27 cellular contexts compared by ENCODE assay signal in the genomic region with DNA sequence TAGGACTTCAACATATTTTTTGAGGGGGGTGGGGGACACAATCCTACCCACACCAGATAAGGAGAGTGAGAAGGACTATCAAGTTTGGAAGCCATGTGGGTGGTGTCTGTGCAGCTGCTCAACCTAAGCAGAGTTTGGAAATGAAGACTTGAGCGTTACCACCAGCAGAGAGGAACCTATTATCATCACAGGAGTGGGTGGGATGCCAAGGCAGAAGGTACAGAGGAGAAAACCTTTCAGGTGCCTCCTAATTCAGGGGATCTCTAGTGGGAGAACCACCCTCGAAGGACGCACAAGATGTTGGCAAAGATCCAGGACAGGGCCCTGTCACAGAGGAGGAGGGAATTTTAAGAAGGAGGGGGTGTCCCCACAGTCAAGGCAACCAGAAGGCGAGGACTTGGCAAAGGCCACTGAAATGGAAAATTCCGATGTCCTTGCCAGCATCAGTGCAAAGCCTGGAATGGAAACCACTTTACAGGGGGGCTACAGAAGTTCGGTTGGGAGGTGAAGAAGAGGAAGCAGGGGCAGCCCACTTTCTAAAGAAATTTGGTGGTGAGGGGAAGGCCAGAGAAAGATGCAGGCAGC. TPM values are rescaled to one million over a fixed set of nuclear protein-coding genes. Genes with fewer than 3 reads are reported as not detected.
DNase-seq lines count a peak whose midpoint lies in the region; ATAC-seq, FAIRE-seq and TF ChIP-seq lines count a peak whose summit lies in the region.
"Had no signal": no experiment of that assay in that cellular context is flagged by ENCODE, and none has a peak within 500 bp of the region (broad histone marks: within the 10 kb centered on the region; RNA-seq: fewer than 3 reads in every experiment).

No MANE protein-coding gene starts in this region.

- H3K27me3 ChIP-seq in heart right ventricle, result peaks cover 0 to 44% (median 0%) of the 10 kb centered on the region in 7 donors
- no peaks in the 10 kb centered on the region for H3K27me3 ChIP-seq in astrocyte (ENCODE audit: insufficient read depth, low read length)
- no peaks in the 10 kb centered on the region for H3K27me3 ChIP-seq in thyroid gland

- H3K4me3 Mint-ChIP-seq in astrocyte (ENCODE audit: unreplicated experiment), result no peak overlapping the region
- H3K4me3 Mint-ChIP-seq: CD4-positive, alpha-beta memory T cell had no signal

- H3K4me2 ChIP-seq in astrocyte (ENCODE audit: low read length), result no peak overlapping the region
- H3K4me2 ChIP-seq: KMS-11 had no signal

- H3K9ac ChIP-seq in astrocyte (ENCODE audit: low read length), result no peak overlapping the region
- H3K9ac ChIP-seq: KMS-11 had no signal

- no peak for TF ChIP-seq CTCF in heart right ventricle (IDR thresholded peaks at IDR 0.05)
- TF ChIP-seq CTCF in astrocyte (IDR thresholded peaks at IDR 0.05; ENCODE audit: insufficient read depth, low read depth, low read length), result no peak
- TF ChIP-seq CTCF in thyroid gland (IDR thresholded peaks at IDR 0.05), result no peak

- ATAC-seq in left cardiac atrium, result no peak
- ATAC-seq in heart right ventricle, result no peak
- no peak for ATAC-seq in HG03439 (IDR thresholded peaks at IDR 0.05; ENCODE audit: unreplicated experiment)
- ATAC-seq in HG03571 (IDR thresholded peaks at IDR 0.05; ENCODE audit: unreplicated experiment), result no peak
- ATAC-seq: PC-3, SK-N-SH treated with all-trans-retinoic acid at 6 μM for 48 hours had no signal

- TF ChIP-seq POLR2A in thyroid gland (IDR thresholded peaks at IDR 0.05), result no peak

- DNase-seq in left cardiac atrium, result peak; percentile 22
- no peak for DNase-seq in heart right ventricle
- no peak for DNase-seq in astrocyte (ENCODE audit: low read depth)
- peak; percentile 19 to 25 for DNase-seq in thyroid gland
- no peak for DNase-seq in NCI-H1436 (lab: John Stamatoyannopoulos, UW)
- DNase-seq: AML-193; CD4-positive, alpha-beta memory T cell; COR-L47; DMS79; EL; GF-D8; HCEC 1CT; MM.1S; NCI-H1694; NCI-H2029 treated with DMSO at 0.1 percent for 48 hours; NCI-H345; NCI-H510A treated with DMSO at 0.1 percent for 48 hours; NCI-H748 treated with DMSO at 0.1 percent for 48 hours; NK-92 treated with Interleukin-12 subunit alpha and Interleukin-12 subunit beta, amount 100 ng/mL, for 24 hours; PC-3 had no signal

- H3K79me2 ChIP-seq in astrocyte (ENCODE audit: insufficient read depth, low read length), result no peaks in the 10 kb centered on the region

- no peaks in the 10 kb centered on the region for H4K20me1 ChIP-seq in astrocyte (ENCODE audit: insufficient read depth, low read length)

- peaks cover 2% of the 10 kb centered on the region for H3K36me3 Mint-ChIP-seq in astrocyte (ENCODE audit: low read depth, unreplicated experiment)
- H3K36me3 Mint-ChIP-seq: CD4-positive, alpha-beta memory T cell had no signal

- H3K27ac Mint-ChIP-seq in astrocyte (ENCODE audit: unreplicated experiment), result no peak overlapping the region
- H3K27ac Mint-ChIP-seq: CD4-positive, alpha-beta memory T cell had no signal

- H3K4me1 Mint-ChIP-seq in astrocyte (ENCODE audit: low read depth, unreplicated experiment), result no peaks in the 10 kb centered on the region
- H3K4me1 Mint-ChIP-seq: CD4-positive, alpha-beta memory T cell had no signal

- H3K4me1 ChIP-seq in heart right ventricle (no peaks in the 10 kb centered on the region), astrocyte (ENCODE audit: insufficient read depth, low read length) (no peaks in the 10 kb centered on the region), thyroid gland (no peaks in the 10 kb centered on the region)

- no peaks in the 10 kb centered on the region for H3K27me3 Mint-ChIP-seq in astrocyte (ENCODE audit: low read depth, unreplicated experiment)

- 26 to 40% methylated on average over 6 of the region's 6 CpGs for WGBS in heart right ventricle, 2 donors
- 43 to 57% methylated on average over 4 to 6 of the region's 6 CpGs for WGBS in thyroid gland, 2 donors

- no peak overlapping the region for H2AFZ ChIP-seq in astrocyte (ENCODE audit: low read depth, low read length)

- peak; percentile 37 for FAIRE-seq in astrocyte (lab: Jason Lieb, UNC)
- FAIRE-seq: A204.1, GM12891 had no signal

- H3K9me3 Mint-ChIP-seq in astrocyte (ENCODE audit: unreplicated experiment), result no peaks in the 10 kb centered on the region
- H3K9me3 Mint-ChIP-seq: CD4-positive, alpha-beta memory T cell had no signal

- H3K4me3 ChIP-seq in heart right ventricle (no peak overlapping the region), astrocyte (ENCODE audit: insufficient read depth, low read depth, low read length) (no peak overlapping the region), thyroid gland (replicated peaks in 1 of 3) (no peak overlapping the region)

- intact Hi-C loops in left cardiac atrium (cut with DNase I) (no loop called here), heart right ventricle (cut with DNase I) (no loop called here), thyroid gland (cut with DNase I) (no loop called here)

- H3K27ac ChIP-seq in heart right ventricle, result no peak overlapping the region
- H3K27ac ChIP-seq in astrocyte (ENCODE audit: low read depth, low read length), result no peak overlapping the region
- H3K27ac ChIP-seq in cingulate gyrus (ENCODE audit: low read depth, low read length), result peak overlapping the region; percentile 70
- no peak overlapping the region for H3K27ac ChIP-seq in thyroid gland
- H3K27ac ChIP-seq: KMS-11 had no signal

- H3K36me3 ChIP-seq in heart right ventricle, result no peaks in the 10 kb centered on the region
- H3K36me3 ChIP-seq in astrocyte (ENCODE audit: insufficient read depth, low read length), result no peaks in the 10 kb centered on the region
- no peaks in the 10 kb centered on the region for H3K36me3 ChIP-seq in thyroid gland

- H3K9me3 ChIP-seq in heart right ventricle, result no peaks in the 10 kb centered on the region
- H3K9me3 ChIP-seq in astrocyte (ENCODE audit: insufficient read depth, low read depth, low read length), result no peaks in the 10 kb centered on the region
- no peaks in the 10 kb centered on the region for H3K9me3 ChIP-seq in thyroid gland

RNA-seq across cellular contexts. Expression of a gene that starts 8.4 kb away (rescaled TPM):
- total RNA-seq in left cardiac atrium (1 to 10 TPM; 6.4 to 7.1 TPM), heart right ventricle (1 to 10 TPM in 9 of 10 donors, under 1 TPM in 1; 0.94 to 7.8 (median 2.6) TPM), astrocyte (21.5 and 22.4 TPM in 2 replicates), thyroid gland (1 to 10 TPM; 2.3 to 9.9 (median 6.1) TPM)
- 1 to 10 TPM; 4.3 to 5.0 TPM for polyA plus RNA-seq in heart right ventricle
- total RNA-seq: CD4-positive, alpha-beta memory T cell had no signal

Comparison
In these comparisons a context has a peak if more than half of its experiments do, and no peak if none do; other contexts are left out.
1. DNase-seq: peak in left cardiac atrium (single experiment) and thyroid gland (2 of 2); none in heart right ventricle (0 of 2), astrocyte (single experiment) and NCI-H1436 (single experiment).